32 cellular contexts compared by ENCODE assay signal in the genomic region with DNA sequence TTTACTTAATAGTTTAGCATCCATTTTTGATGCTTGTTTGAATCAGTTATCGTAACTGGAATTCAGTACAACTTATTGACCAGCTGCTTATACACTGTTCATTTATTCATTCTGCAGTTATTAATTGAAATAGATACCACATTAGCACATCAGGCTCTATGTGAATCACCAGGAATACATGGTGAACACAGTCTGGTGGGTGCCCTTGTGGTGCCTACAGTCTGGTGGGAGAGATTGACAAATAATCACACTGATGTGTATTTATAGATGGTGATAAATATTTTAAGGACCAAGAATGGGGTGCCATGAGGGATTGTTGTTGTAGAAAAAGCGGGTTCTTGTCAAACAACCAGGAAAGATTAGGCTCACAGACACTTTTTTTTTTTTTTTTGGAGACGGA.
A peak's percentile ranks its signal among the peaks of the same experiment; 100 is the strongest.
DNase-seq lines count a peak whose midpoint lies in the region; ATAC-seq and TF ChIP-seq lines count a peak whose summit lies in the region.
"Had no signal": no experiment of that assay in that cellular context is flagged by ENCODE, and none has a peak within 500 bp of the region (broad histone marks: within the 10 kb centered on the region; RNA-seq: fewer than 3 reads in every experiment).

No MANE protein-coding gene starts in this region.

- peaks cover 14% of the 10 kb centered on the region for H3K9me3 ChIP-seq in H9 (ENCODE audit: control insufficient read depth, low read depth, low read length)
- peaks cover 14% of the 10 kb centered on the region for H3K9me3 ChIP-seq in psoas muscle
- H3K9me3 ChIP-seq: A549, BE2C had no signal

- H3K27me3 Mint-ChIP-seq in H9 (ENCODE audit: low read depth) (no peaks in the 10 kb centered on the region), WTC11 (ENCODE audit: low read depth) (peaks cover 3% of the 10 kb centered on the region)
- H3K27me3 Mint-ChIP-seq: CD4-positive, alpha-beta T cell had no signal

- H3K4me3 ChIP-seq in psoas muscle: no peak overlapping the region
- H3K4me3 ChIP-seq: A549; BLaER1; BLaER1 treated with 17β-estradiol and CSF1 and Interleukin-3, amounts not matched to agents 10 nM and 100 nM had no signal

- H3K56ac ChIP-seq in H9 (ENCODE audit: insufficient read length, low read depth, low read length): no peak overlapping the region

- H3K79me1 ChIP-seq in H9 (ENCODE audit: insufficient read depth, low read depth, low read length, poor library complexity, severe bottlenecking): no peaks in the 10 kb centered on the region

- H3K36me3 Mint-ChIP-seq in H9 (ENCODE audit: insufficient read depth in 1 of 3, low read depth in 3 of 3) (peaks cover 12 to 16% (median 13%) of the 10 kb centered on the region in 3 experiments; a peak in 6 of 7 replicates), WTC11 (peaks cover 23% of the 10 kb centered on the region)

- no peak overlapping the region for H2AFZ ChIP-seq in H9 (ENCODE audit: low read length)

- no peak overlapping the region for H3K14ac ChIP-seq in H9 (ENCODE audit: insufficient read depth, low read length)

- no peak overlapping the region for H2BK5ac ChIP-seq in H9 (ENCODE audit: insufficient read length, low read length)

- H3T11ph ChIP-seq in H9 (ENCODE audit: low read length): no peak overlapping the region

- intact Hi-C loops in psoas muscle (cut with DNase I): no loop called here

- WGBS in H9 (ENCODE audit: extremely low coverage, insufficient read length, low lambda C conversion rate): no CpG with 5 or more reads among the region's 3 CpGs
- 96 to 99% (median 99%) methylated on average over 2 to 3 of the region's 3 CpGs for WGBS in psoas muscle, 3 donors

- H3K4me1 ChIP-seq in H9 (ENCODE audit: insufficient read depth, low read length): no peaks in the 10 kb centered on the region
- H3K4me1 ChIP-seq in psoas muscle: peaks cover 5% of the 10 kb centered on the region
- H3K4me1 ChIP-seq: A549, BE2C, BLaER1, Caco-2 had no signal

- H2BK20ac ChIP-seq in H9 (ENCODE audit: low read depth, low read length, poor library complexity, severe bottlenecking): no peak overlapping the region

- no peak overlapping the region for H3K4me2 ChIP-seq in H9 (ENCODE audit: insufficient read depth, insufficient read length, low read length)
- H3K4me2 ChIP-seq: A549; BLaER1; BLaER1 treated with 17β-estradiol and CSF1 and Interleukin-3, amounts not matched to agents 10 nM and 100 nM had no signal

- H3K27ac Mint-ChIP-seq in H9 (peak overlapping the region in 2 of 3 experiments; percentile 19 to 41; a peak in 2 of 7 replicates), WTC11 (peak overlapping the region; percentile 29; the same call in 1 of the 2 replicates)
- H3K27ac Mint-ChIP-seq: B cell; CD4-positive, alpha-beta memory T cell; CD4-positive, alpha-beta T cell; CD4-positive, CD25-positive, alpha-beta regulatory T cell; CD8-positive, alpha-beta memory T cell; CD8-positive, alpha-beta T cell had no signal

- H4K20me1 ChIP-seq in H9 (ENCODE audit: control insufficient read depth, insufficient read depth, insufficient read length): no peaks in the 10 kb centered on the region

- H3K9me3 Mint-ChIP-seq in H9 (peaks cover 12% of the 10 kb centered on the region in 2 experiments), WTC11 (peaks cover 20% of the 10 kb centered on the region)

- POLR2A ChIA-PET in WTC11 (lab: Charles Lee): no interaction called here

- H3K23ac ChIP-seq in H9 (ENCODE audit: insufficient read length, low read depth, low read length): no peak overlapping the region

- H2BK12ac ChIP-seq in H9 (ENCODE audit: insufficient read length, low read depth, low read length): no peak overlapping the region

- H3K36me3 ChIP-seq in psoas muscle (ENCODE audit: insufficient read depth in 1 of 2, low read depth in 1 of 2): no peaks in the 10 kb centered on the region
- H3K36me3 ChIP-seq: BE2C had no signal

- H3K4ac ChIP-seq in H9 (ENCODE audit: low read depth, low read length): no peak overlapping the region

- no peak overlapping the region for H2BK15ac ChIP-seq in H9 (ENCODE audit: low read depth, low read length)

- no peak overlapping the region for H3K18ac ChIP-seq in H9 (ENCODE audit: insufficient read length, low read depth, low read length)

- no peak overlapping the region for H4K91ac ChIP-seq in H9 (ENCODE audit: insufficient read length, low read depth, low read length)

- TF ChIP-seq CTCF in H9 (conservative IDR thresholded peaks at IDR 0.05) (no peak), WTC11 (IDR thresholded peaks at IDR 0.05) (no peak), psoas muscle (IDR thresholded peaks at IDR 0.05) (no peak)

- no peaks in the 10 kb centered on the region for H3K23me2 ChIP-seq in H9 (ENCODE audit: insufficient read length, low read depth, low read length, poor library complexity, severe bottlenecking)

- H3K79me2 ChIP-seq in H9 (ENCODE audit: insufficient read depth, low read length): no peaks in the 10 kb centered on the region

- H3K4me1 Mint-ChIP-seq in H9 (peaks cover 11 to 16% of the 10 kb centered on the region in 2 experiments), WTC11 (peaks cover 14% of the 10 kb centered on the region)
- H3K4me1 Mint-ChIP-seq: B cell; CD14-positive monocyte; CD8-positive, alpha-beta memory T cell had no signal

- DNase-seq in H9 (no peak), WTC11 (ENCODE audit: low spot score) (no peak), psoas muscle (no peak), DMS 273 treated with DMSO at 0.1 percent for 48 hours (lab: John Stamatoyannopoulos, UW) (no peak), T-helper 1 cell (no peak)
- DNase-seq: 8988T; ACHN; AML-193; C1 segment of cervical spinal cord; Caco-2; Calu3; CD4-positive, alpha-beta memory T cell; CD4-positive, alpha-beta T cell; CD4-positive, CD25-positive, alpha-beta regulatory T cell; CD8-positive, alpha-beta memory T cell; CD8-positive, alpha-beta T cell; COR-L47; DMS153; DMS53; DMS79; DMS79 treated with DMSO at 0.1 percent for 48 hours; DND-41; EL had no signal

- CTCF ChIA-PET in WTC11 (lab: Charles Lee): no interaction called here

- H3K27me3 ChIP-seq in H9 (ENCODE audit: insufficient read depth, low read length) (no peaks in the 10 kb centered on the region), psoas muscle (ENCODE audit: insufficient read depth in 3 of 3, low read length in 2 of 3) (no peaks in the 10 kb centered on the region)
- H3K27me3 ChIP-seq: BE2C, BLaER1 had no signal

- no peak overlapping the region for H3K4me3 Mint-ChIP-seq in H9
- H3K4me3 Mint-ChIP-seq in WTC11: no peak overlapping the region
- H3K4me3 Mint-ChIP-seq: B cell; CD4-positive, alpha-beta memory T cell; CD4-positive, alpha-beta T cell; CD4-positive, CD25-positive, alpha-beta regulatory T cell; CD8-positive, alpha-beta memory T cell; CD8-positive, alpha-beta T cell had no signal

- ATAC-seq in WTC11: no peak
- peak in 3 of 4 donors; percentile 53 to 72 (median 65) for ATAC-seq in psoas muscle
- no peak for ATAC-seq in GM21526 (IDR thresholded peaks at IDR 0.05; ENCODE audit: low FRiP score, unreplicated experiment)
- ATAC-seq: A549; CD8-positive, alpha-beta T cell had no signal

- no peak overlapping the region for H3K9ac ChIP-seq in H9 (ENCODE audit: extremely low read depth, insufficient read length, low read length)
- H3K9ac ChIP-seq: BLaER1; BLaER1 treated with 17β-estradiol and CSF1 and Interleukin-3, amounts not matched to agents 10 nM and 100 nM had no signal

- no peak overlapping the region for H4K5ac ChIP-seq in H9 (ENCODE audit: insufficient read length, low read depth, low read length)

- H2BK120ac ChIP-seq in H9 (ENCODE audit: low read depth, low read length, poor library complexity, severe bottlenecking): no peak overlapping the region

- no peak overlapping the region for H4K8ac ChIP-seq in H9 (replicated peaks; ENCODE audit: insufficient read length, low read depth, low read length)

- H2AK5ac ChIP-seq in H9 (ENCODE audit: insufficient read length, low read length): no peak overlapping the region

- H3K27ac ChIP-seq in H9 (ENCODE audit: insufficient read length, low read depth, low read length) (no peak overlapping the region), psoas muscle (no peak overlapping the region)
- H3K27ac ChIP-seq: 22Rv1; A549; BLaER1; BLaER1 treated with 17β-estradiol and CSF1 and Interleukin-3, amounts not matched to agents 10 nM and 100 nM; C4-2B had no signal

TF ChIP-seq in WTC11, 78 proteins besides CTCF, POLR2A, EP300 and RAD21:
- TF ChIP-seq ETV6 (CRISPR knock-in tag; IDR thresholded peaks at IDR 0.05) (no peak), ZNF396 (CRISPR knock-in tag; IDR thresholded peaks at IDR 0.05; ENCODE audit: borderline replicate concordance) (no peak)
- TF ChIP-seq, protein P1, sequence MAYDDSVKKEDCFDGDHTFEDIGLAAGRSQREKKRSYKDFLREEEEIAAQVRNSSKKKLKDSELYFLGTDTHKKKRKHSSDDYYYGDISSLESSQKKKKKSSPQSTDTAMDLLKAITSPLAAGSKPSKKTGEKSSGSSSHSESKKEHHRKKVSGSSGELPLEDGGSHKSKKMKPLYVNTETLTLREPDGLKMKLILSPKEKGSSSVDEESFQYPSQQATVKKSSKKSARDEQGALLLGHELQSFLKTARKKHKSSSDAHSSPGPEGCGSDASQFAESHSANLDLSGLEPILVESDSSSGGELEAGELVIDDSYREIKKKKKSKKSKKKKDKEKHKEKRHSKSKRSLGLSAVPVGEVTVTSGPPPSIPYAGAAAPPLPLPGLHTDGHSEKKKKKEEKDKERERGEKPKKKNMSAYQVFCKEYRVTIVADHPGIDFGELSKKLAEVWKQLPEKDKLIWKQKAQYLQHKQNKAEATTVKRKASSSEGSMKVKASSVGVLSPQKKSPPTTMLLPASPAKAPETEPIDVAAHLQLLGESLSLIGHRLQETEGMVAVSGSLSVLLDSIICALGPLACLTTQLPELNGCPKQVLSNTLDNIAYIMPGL (CRISPR knock-in tag; IDR thresholded peaks at IDR 0.05): no peak

Comparison
In these comparisons a context has a peak if more than half of its experiments do, and no peak if none do; other contexts are left out.
1. ATAC-seq: peak in psoas muscle (3 of 4); none in WTC11 (single experiment) and GM21526 (single experiment).